Comparison of ENCODE assay signal across 1 cellular context in genomic region chr9:115364991-115365390, GRCh38.
TF ChIP-seq lines count a peak whose summit lies in the region.

No MANE protein-coding gene starts in this region.

TF ChIP-seq in IMR-90, 13 proteins besides CTCF, POLR2A, EP300 and RAD21:
- no peak for TF ChIP-seq SMC3 (IDR thresholded peaks at IDR 0.05; ENCODE audit: low read depth, low read length)
- TF ChIP-seq CHD1 (IDR thresholded peaks at IDR 0.05; ENCODE audit: low read depth, low read length): no peak
- no peak for TF ChIP-seq BHLHE40 (IDR thresholded peaks at IDR 0.05; ENCODE audit: low read depth, low read length)
- no peak for TF ChIP-seq RFX5 (IDR thresholded peaks at IDR 0.05; ENCODE audit: low read depth, low read length)
- TF ChIP-seq RCOR1 (IDR thresholded peaks at IDR 0.05; ENCODE audit: insufficient replicate concordance, low read length): no peak
- TF ChIP-seq NFE2L2 (IDR thresholded peaks at IDR 0.05; ENCODE audit: low read depth, low read length): peak; percentile 29; the same call in 1 of the 2 replicates
- TF ChIP-seq MAZ (IDR thresholded peaks at IDR 0.05; ENCODE audit: borderline replicate concordance, low read depth, low read length): no peak
- no peak for TF ChIP-seq CEBPB (IDR thresholded peaks at IDR 0.05; ENCODE audit: low read depth, low read length)
- TF ChIP-seq USF2 (IDR thresholded peaks at IDR 0.05; ENCODE audit: low read depth, low read length): no peak
- TF ChIP-seq MAFK (IDR thresholded peaks at IDR 0.05; ENCODE audit: low read depth, low read length): peak; percentile 15; the same call in 1 of the 2 replicates
